Comparison of ENCODE assay signal across 20 cellular contexts in genomic region chr1:145757420-145757819, GRCh38. TPM values are rescaled to one million over a fixed set of nuclear protein-coding genes. Genes with fewer than 3 reads are reported as not detected.
DNase-seq lines count a peak whose midpoint lies in the region; ATAC-seq and TF ChIP-seq lines count a peak whose summit lies in the region.
"Had no signal": no experiment of that assay in that cellular context is flagged by ENCODE, and none has a peak within 500 bp of the region (broad histone marks: within the 10 kb centered on the region; RNA-seq: fewer than 3 reads in every experiment).

No MANE protein-coding gene starts in this region.

- no peaks in the 10 kb centered on the region for H3K4me1 ChIP-seq in mammary epithelial cell (ENCODE audit: insufficient read depth, low read length)
- no peaks in the 10 kb centered on the region for H3K4me1 ChIP-seq in breast epithelium
- peaks cover 14% of the 10 kb centered on the region for H3K4me1 ChIP-seq in PC-3 (ENCODE audit: insufficient read depth, low read length)
- H3K4me1 ChIP-seq: SJCRH30 had no signal

- no peak overlapping the region for H3K4me2 ChIP-seq in mammary epithelial cell (ENCODE audit: insufficient read depth, low read depth, low read length)
- H3K4me2 ChIP-seq in PC-3 (ENCODE audit: low read length) = no peak overlapping the region
- H3K4me2 ChIP-seq: GM23338, PC-9 had no signal

- no peak overlapping the region for H3K4me3 Mint-ChIP-seq in activated CD8-positive, alpha-beta memory T cell treated with anti-CD3 and anti-CD28 coated beads, Interleukin-2, amount 10 ng/mL, durations not matched to agents 7 days and 5 days
- H3K4me3 Mint-ChIP-seq: GM23338 had no signal

- H3K9ac ChIP-seq in mammary epithelial cell (ENCODE audit: insufficient read depth, low read length) (no peak overlapping the region), PC-3 (ENCODE audit: low read length) (no peak overlapping the region)

- no peaks in the 10 kb centered on the region for H3K27me3 Mint-ChIP-seq in activated CD8-positive, alpha-beta memory T cell treated with anti-CD3 and anti-CD28 coated beads, Interleukin-2, amount 10 ng/mL, durations not matched to agents 7 days and 5 days

- no peaks in the 10 kb centered on the region for H3K79me2 ChIP-seq in mammary epithelial cell (ENCODE audit: insufficient read depth, low read length)
- no peaks in the 10 kb centered on the region for H3K79me2 ChIP-seq in PC-3 (ENCODE audit: low read length)

- H3K9me3 Mint-ChIP-seq in activated CD8-positive, alpha-beta memory T cell treated with anti-CD3 and anti-CD28 coated beads, Interleukin-2, amount 10 ng/mL, durations not matched to agents 7 days and 5 days (ENCODE audit: low read depth) = peaks cover 6% of the 10 kb centered on the region

- peaks cover 43% of the 10 kb centered on the region for H3K36me3 Mint-ChIP-seq in activated CD8-positive, alpha-beta memory T cell treated with anti-CD3 and anti-CD28 coated beads, Interleukin-2, amount 10 ng/mL, durations not matched to agents 7 days and 5 days

- WGBS in mammary epithelial cell (ENCODE audit: low coverage, missing lambda C conversion rate) = 83% methylated on average over 2 of the region's 2 CpGs

- H3F3A ChIP-seq in PC-3 (ENCODE audit: low read length, unreplicated experiment) = peaks cover 4% of the 10 kb centered on the region

- dilution Hi-C loops in mammary epithelial cell (cut with HindIII; ENCODE audit: low sequenced_read_pairs) = no loop called here

- no TSS peak for BruUV-seq in mammary epithelial cell (replicated peaks; lab: Mats Ljungman, UMichigan)
- no TSS peak for BruUV-seq in PC-3 (replicated peaks; lab: Mats Ljungman, UMichigan)

- CTCF ChIA-PET in mammary epithelial cell (lab: Charles Lee; ENCODE audit: low non-redundant PET) (no interaction called here), PC-3 (lab: Charles Lee) (interaction anchor here (1.0 kb wide), 1 partner anchor 90 kb away, joined by 3 read pairs; no protein-coding TSS in a partner anchor)
- CTCF ChIA-PET in activated CD8-positive, alpha-beta memory T cell treated with anti-CD3 and anti-CD28 coated beads, Interleukin-2, amount 10 ng/mL, durations not matched to agents 7 days and 5 days (lab: Charles Lee) = no interaction called here

- H3K4me3 ChIP-seq in mammary epithelial cell (replicated peaks in 1 of 3; ENCODE audit: insufficient read depth in 1 of 3, low read depth in 2 of 3, low read length in 3 of 3) (no peak overlapping the region), breast epithelium (no peak overlapping the region), PC-3 (ENCODE audit: low read length) (no peak overlapping the region), fibroblast of the aortic adventitia (ENCODE audit: low read depth, low read length) (no peak overlapping the region)
- H3K4me3 ChIP-seq: GM23338, K562, PC-9, SJCRH30 had no signal

- no peaks in the 10 kb centered on the region for H4K20me1 ChIP-seq in mammary epithelial cell (ENCODE audit: insufficient read depth, low read length)
- no peaks in the 10 kb centered on the region for H4K20me1 ChIP-seq in PC-3 (ENCODE audit: low read length)

- intact Hi-C loops in mammary epithelial cell (cut with micrococcal nuclease) = no loop called here
- intact Hi-C loops in breast epithelium (cut with DNase I; ENCODE audit: low total_unique reads) = no loop called here
- intact Hi-C loops in PC-3 (cut with micrococcal nuclease) = loop anchor here (10.0 kb wide), 1 partner anchor 47 kb away; no protein-coding TSS in a partner anchor

- no peak for TF ChIP-seq POLR2A in breast epithelium (IDR thresholded peaks at IDR 0.05)

- H3K27me3 ChIP-seq in mammary epithelial cell (ENCODE audit: insufficient read depth, low read length) (no peaks in the 10 kb centered on the region), breast epithelium (no peaks in the 10 kb centered on the region), PC-3 (ENCODE audit: low read length) (no peaks in the 10 kb centered on the region)
- H3K27me3 ChIP-seq: SJCRH30 had no signal

- peak; percentile 54 for ATAC-seq in PC-3
- ATAC-seq in GM19328 (IDR thresholded peaks at IDR 0.05; ENCODE audit: unreplicated experiment) = no peak
- ATAC-seq in activated CD8-positive, alpha-beta memory T cell treated with anti-CD3 and anti-CD28 coated beads, Interleukin-2, amount 10 ng/mL, durations not matched to agents 7 days and 5 days = no peak
- ATAC-seq in GM19452 (IDR thresholded peaks at IDR 0.05; ENCODE audit: unreplicated experiment) = no peak
- ATAC-seq: GM23338, HCT116, K562 had no signal

- H2AFZ ChIP-seq in mammary epithelial cell (ENCODE audit: low read depth, low read length) = no peak overlapping the region
- no peak overlapping the region for H2AFZ ChIP-seq in PC-3 (ENCODE audit: low read length)
- H2AFZ ChIP-seq: GM23338, PC-9 had no signal

- H3K9me2 ChIP-seq in PC-3 (replicated peaks; ENCODE audit: low read length) = no peaks in the 10 kb centered on the region

- POLR2A ChIA-PET in PC-3 (lab: Charles Lee; ENCODE audit: unreplicated experiment) = no interaction called here

- H3K27ac ChIP-seq in mammary epithelial cell (ENCODE audit: insufficient read depth, low read depth, low read length) (no peak overlapping the region), breast epithelium (no peak overlapping the region), PC-3 (ENCODE audit: low read length) (no peak overlapping the region)
- H3K27ac ChIP-seq: C4-2B, PC-9, SJCRH30 had no signal

- no peaks in the 10 kb centered on the region for H3K4me1 Mint-ChIP-seq in activated CD8-positive, alpha-beta memory T cell treated with anti-CD3 and anti-CD28 coated beads, Interleukin-2, amount 10 ng/mL, durations not matched to agents 7 days and 5 days
- H3K4me1 Mint-ChIP-seq: GM23338 had no signal

- H3K27ac Mint-ChIP-seq in activated CD8-positive, alpha-beta memory T cell treated with anti-CD3 and anti-CD28 coated beads, Interleukin-2, amount 10 ng/mL, durations not matched to agents 7 days and 5 days = no peak overlapping the region
- H3K27ac Mint-ChIP-seq: GM23338 had no signal

- H3K9me3 ChIP-seq in mammary epithelial cell (replicated peaks; ENCODE audit: insufficient read depth, low read length) (no peaks in the 10 kb centered on the region), breast epithelium (no peaks in the 10 kb centered on the region), PC-3 (ENCODE audit: low read length) (no peaks in the 10 kb centered on the region)

- in situ Hi-C loops in mammary epithelial cell (cut with MboI; ENCODE audit: low sequenced_read_pairs in 2 of 2) = no loop called here

- no peaks in the 10 kb centered on the region for H3K36me3 ChIP-seq in mammary epithelial cell (ENCODE audit: insufficient read depth, low read length)
- no peaks in the 10 kb centered on the region for H3K36me3 ChIP-seq in breast epithelium
- peaks cover 18% of the 10 kb centered on the region for H3K36me3 ChIP-seq in PC-3 (ENCODE audit: low read depth, low read length)

- TF ChIP-seq CTCF in mammary epithelial cell (conservative IDR thresholded peaks at IDR 0.05 in 1 of 2, IDR thresholded peaks at IDR 0.05 in 1 of 2; ENCODE audit: extremely low read depth in 1 of 2, insufficient read depth in 1 of 2, low read depth in 1 of 2, low read length in 2 of 2) (no peak), breast epithelium (IDR thresholded peaks at IDR 0.05) (no peak), PC-3 (conservative IDR thresholded peaks at IDR 0.05; ENCODE audit: low read depth, low read length) (no peak), fibroblast of the aortic adventitia (IDR thresholded peaks at IDR 0.05; ENCODE audit: insufficient read depth, low read length) (no peak)

- DNase-seq in mammary epithelial cell = peak; percentile 6
- no peak for DNase-seq in breast epithelium (ENCODE audit: low spot score in 2 of 2)
- DNase-seq in PC-3 = no peak
- DNase-seq in fibroblast of the aortic adventitia (ENCODE audit: low read depth) = peak; percentile 24
- no peak for DNase-seq in activated CD8-positive, alpha-beta memory T cell treated with anti-CD3 and anti-CD28 coated beads, Interleukin-2, amount 10 ng/mL, durations not matched to agents 7 days and 5 days
- DNase-seq: COR-L47, DMS153, MV-4-11, NCI-H1417 treated with DMSO at 0.1 percent for 48 hours, NCI-H2029, NCI-H510A, NCI-H774, PC-9, SJCRH30 had no signal

RNA-seq across cellular contexts. Expression of gene CD160, which starts 38.1 kb away (rescaled TPM):
- total RNA-seq in mammary epithelial cell (not detected), breast epithelium (under 1 TPM in 2 of 3 donors, not detected in 1; 0.59 to 0.98 TPM), PC-3 (2014; rRNA removed) (not detected in 2 replicates), fibroblast of the aortic adventitia (ENCODE audit: low replicate concordance) (not detected in 2 replicates)
- not detected for polyA plus RNA-seq in mammary epithelial cell
- not detected for polyA minus RNA-seq in mammary epithelial cell
- total RNA-seq in activated CD8-positive, alpha-beta memory T cell treated with anti-CD3 and anti-CD28 coated beads, Interleukin-2, amount 10 ng/mL, durations not matched to agents 7 days and 5 days = 1 to 10 TPM; 3.9 to 5.4 TPM
- total RNA-seq: GM23338, K562, PC-9, SJCRH30 had no signal

RNA-seq across cellular contexts. Expression of gene PDZK1, which starts 50.3 kb away (rescaled TPM):
- 1 to 10 TPM in 1 of 2 donors, under 1 TPM in 1; 0.31 to 7.0 TPM for total RNA-seq in mammary epithelial cell
- 0.56 TPM for polyA plus RNA-seq in mammary epithelial cell
- polyA minus RNA-seq in mammary epithelial cell = not detected
- total RNA-seq in breast epithelium = 10 to 100 TPM in 2 of 3 donors, under 1 TPM in 1; 0.64 to 51.8 (median 25.2) TPM
- 2.3 and 4.2 TPM in 2 replicates for total RNA-seq in PC-3 (2014; rRNA removed)
- 0.54 TPM in 1 of 2 replicates, not detected in the other for total RNA-seq in fibroblast of the aortic adventitia (ENCODE audit: low replicate concordance)
- total RNA-seq in activated CD8-positive, alpha-beta memory T cell treated with anti-CD3 and anti-CD28 coated beads, Interleukin-2, amount 10 ng/mL, durations not matched to agents 7 days and 5 days = under 1 TPM in 1 of 2 experiments, not detected in 1; 0.12 TPM
- total RNA-seq: GM23338 had no signal

Comparison
In these comparisons a context has a peak if more than half of its experiments do, and no peak if none do; other contexts are left out.
1. DNase-seq: peak in mammary epithelial cell (single experiment) and fibroblast of the aortic adventitia (single experiment); none in breast epithelium (0 of 2), PC-3 (single experiment) and activated CD8-positive, alpha-beta memory T cell treated with anti-CD3 and anti-CD28 coated beads, Interleukin-2, amount 10 ng/mL, durations not matched to agents 7 days and 5 days (single experiment).